32 cellular contexts compared by ENCODE assay signal in the genomic region with DNA sequence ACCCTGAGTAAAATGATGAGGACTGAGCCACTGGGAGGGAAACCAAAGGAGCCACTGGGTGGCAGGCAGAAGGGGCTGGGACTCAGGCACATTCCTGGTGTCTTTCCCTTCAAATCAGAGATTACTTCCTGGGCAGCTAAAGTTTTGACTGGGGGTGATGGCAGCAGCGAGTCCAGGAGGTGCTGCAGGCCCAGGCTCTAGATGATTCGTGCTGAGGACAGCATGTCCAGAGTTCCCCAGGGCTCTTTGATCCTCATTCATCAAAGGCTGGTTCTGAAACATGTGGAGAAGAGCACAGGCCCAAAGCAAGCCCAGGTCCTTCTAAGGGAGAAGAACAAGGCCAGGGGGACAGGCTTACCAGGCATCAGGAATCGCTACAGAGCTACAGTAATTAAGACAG.
DNase-seq lines count a peak whose midpoint lies in the region; ATAC-seq and TF ChIP-seq lines count a peak whose summit lies in the region.
"Had no signal": no experiment of that assay in that cellular context is flagged by ENCODE, and none has a peak within 500 bp of the region (broad histone marks: within the 10 kb centered on the region; RNA-seq: fewer than 3 reads in every experiment).

No MANE protein-coding gene starts in this region.

- no peaks in the 10 kb centered on the region for H3K36me3 ChIP-seq in brain microvascular endothelial cell (replicated peaks)
- H3K36me3 ChIP-seq: cardiac muscle cell, gastroesophageal sphincter, left ventricle myocardium inferior, pancreas, thyroid gland had no signal

- H3K9me3 Mint-ChIP-seq in IgD-negative memory B cell, result no peaks in the 10 kb centered on the region
- H3K9me3 Mint-ChIP-seq in activated T-helper 1 cell treated with anti-CD3 and anti-CD28 coated beads, Interleukin-12 subunit alpha, Interleukin-12 subunit beta, Interleukin-2, Interleukin-4 antibody, amounts not matched to agents 30 ng/mL and 10 ng/mL and 1 ng/mL, durations not matched to agents 14 hours and 24 hours and 36 hours, result no peaks in the 10 kb centered on the region
- H3K9me3 Mint-ChIP-seq in stimulated activated naive B cell treated with anti-CD40 and anti-IgM and Interleukin-4, amounts not matched to agents 10 μg/mL and 1 μg/mL and 100 μg/mL, for 72 hours, result peaks cover 0 to 1% of the 10 kb centered on the region in 2 donors
- H3K9me3 Mint-ChIP-seq in type B pancreatic cell, result no peaks in the 10 kb centered on the region
- H3K9me3 Mint-ChIP-seq: activated CD8-positive, alpha-beta T cell treated with anti-CD3 and anti-CD28 coated beads for 36 hours; nephron progenitor cell had no signal

- ATAC-seq in stimulated activated naive B cell treated with anti-CD40 and anti-IgM and Interleukin-4, amounts not matched to agents 10 μg/mL and 1 μg/mL and 100 μg/mL, for 72 hours (replicated peaks), result no peak
- ATAC-seq: activated CD4-positive, CD25-positive, alpha-beta regulatory T cell treated with anti-CD3 and anti-CD28 coated beads, Interleukin-2, amount 50 U/mL, for 24 hours; activated CD8-positive, alpha-beta T cell treated with anti-CD3 and anti-CD28 coated beads for 36 hours; gastroesophageal sphincter; pancreas had no signal

- in situ Hi-C loops in brain microvascular endothelial cell (cut with HindIII; ENCODE audit: low pct_ligation_motif_present, low sequenced_read_pairs), result no loop called here

- H3K4me1 Mint-ChIP-seq in IgD-negative memory B cell, result peaks cover 34 to 44% (median 38%) of the 10 kb centered on the region in 3 donors
- peaks cover 67% of the 10 kb centered on the region for H3K4me1 Mint-ChIP-seq in activated T-helper 1 cell treated with anti-CD3 and anti-CD28 coated beads, Interleukin-12 subunit alpha, Interleukin-12 subunit beta, Interleukin-2, Interleukin-4 antibody, amounts not matched to agents 30 ng/mL and 10 ng/mL and 1 ng/mL, durations not matched to agents 14 hours and 24 hours and 36 hours (ENCODE audit: low read depth)
- peaks cover 73 to 95% of the 10 kb centered on the region in 2 donors for H3K4me1 Mint-ChIP-seq in stimulated activated naive B cell treated with anti-CD40 and anti-IgM and Interleukin-4, amounts not matched to agents 10 μg/mL and 1 μg/mL and 100 μg/mL, for 72 hours
- H3K4me1 Mint-ChIP-seq in type B pancreatic cell (ENCODE audit: unreplicated experiment), result no peaks in the 10 kb centered on the region

- H3K4me3 Mint-ChIP-seq in IgD-negative memory B cell (peak overlapping the region in 1 of 4 donors; percentile 33), type B pancreatic cell (no peak overlapping the region)
- no peak overlapping the region for H3K4me3 Mint-ChIP-seq in activated T-helper 1 cell treated with anti-CD3 and anti-CD28 coated beads, Interleukin-12 subunit alpha, Interleukin-12 subunit beta, Interleukin-2, Interleukin-4 antibody, amounts not matched to agents 30 ng/mL and 10 ng/mL and 1 ng/mL, durations not matched to agents 14 hours and 24 hours and 36 hours
- peak overlapping the region in 1 of 2 donors; percentile 2 for H3K4me3 Mint-ChIP-seq in stimulated activated naive B cell treated with anti-CD40 and anti-IgM and Interleukin-4, amounts not matched to agents 10 μg/mL and 1 μg/mL and 100 μg/mL, for 72 hours
- H3K4me3 Mint-ChIP-seq: activated CD8-positive, alpha-beta T cell treated with anti-CD3 and anti-CD28 coated beads for 36 hours; nephron progenitor cell had no signal

- peaks cover 13% of the 10 kb centered on the region for H3K36me3 Mint-ChIP-seq in IgD-negative memory B cell
- H3K36me3 Mint-ChIP-seq in activated T-helper 1 cell treated with anti-CD3 and anti-CD28 coated beads, Interleukin-12 subunit alpha, Interleukin-12 subunit beta, Interleukin-2, Interleukin-4 antibody, amounts not matched to agents 30 ng/mL and 10 ng/mL and 1 ng/mL, durations not matched to agents 14 hours and 24 hours and 36 hours (ENCODE audit: low read depth), result peaks cover 1% of the 10 kb centered on the region
- H3K36me3 Mint-ChIP-seq in stimulated activated naive B cell treated with anti-CD40 and anti-IgM and Interleukin-4, amounts not matched to agents 10 μg/mL and 1 μg/mL and 100 μg/mL, for 72 hours, result peaks cover 76 to 85% of the 10 kb centered on the region in 2 donors
- no peaks in the 10 kb centered on the region for H3K36me3 Mint-ChIP-seq in type B pancreatic cell

- H3K27ac ChIP-seq in brain microvascular endothelial cell, result no peak overlapping the region
- H3K27ac ChIP-seq: cardiac muscle cell, gastroesophageal sphincter, left ventricle myocardium inferior, pancreas, spleen, thyroid gland had no signal

- DNase-seq in activated effector memory CD4-positive, alpha-beta T cell treated with anti-CD3 and anti-CD28 coated beads, Interleukin-2, amount 50 U/mL, for 16 hours, result peak; percentile 19
- no peak for DNase-seq in activated effector memory CD4-positive, alpha-beta T cell treated with Interleukin-2 at 50 U/mL for 16 hours
- DNase-seq in activated T-helper 1 cell treated with anti-CD3 and anti-CD28 coated beads, Interleukin-12 subunit alpha, Interleukin-12 subunit beta, Interleukin-2, Interleukin-4 antibody, amounts not matched to agents 30 ng/mL and 10 ng/mL and 1 ng/mL, durations not matched to agents 14 hours and 24 hours and 36 hours (ENCODE audit: low spot score), result no peak
- no peak for DNase-seq in stimulated activated naive B cell treated with anti-CD40 and anti-IgM and Interleukin-4, amounts not matched to agents 10 μg/mL and 1 μg/mL and 100 μg/mL, for 72 hours
- DNase-seq in brain microvascular endothelial cell (no peak), type B pancreatic cell (ENCODE audit: extremely low spot score, unreplicated experiment) (no peak), NCI-H1105 treated with DMSO at 0.1 percent for 48 hours (lab: John Stamatoyannopoulos, UW) (no peak)
- DNase-seq: 8988T; activated CD8-positive, alpha-beta T cell treated with anti-CD3 and anti-CD28 coated beads for 36 hours; activated naive CD4-positive, alpha-beta T cell; amniotic stem cell; BE2C; Caco-2; cortex of kidney; hippocampal formation; left ventricle myocardium inferior; NCI-H1417; NCI-H2081; NCI-H446; nephron progenitor cell; OCI-M1; pancreas; SHP77; spleen; stimulated activated CD4-positive, alpha-beta T cell treated with anti-CD3 and anti-CD28 coated beads, Interleukin-4, amount 100 ng/mL, for 1 hour; stimulated activated naive CD4-positive, alpha-beta T cell; SW 1271; thyroid gland had no signal

- intact Hi-C loops in activated T-helper 1 cell treated with anti-CD3 and anti-CD28 coated beads, Interleukin-12 subunit alpha, Interleukin-12 subunit beta, Interleukin-2, Interleukin-4 antibody, amounts not matched to agents 30 ng/mL and 10 ng/mL and 1 ng/mL, durations not matched to agents 14 hours and 24 hours and 36 hours (cut with micrococcal nuclease), result loop anchor here (2.0 to 5.0 kb wide), 3 partner anchors 53 to 378 kb away; no protein-coding TSS in a partner anchor

- TF ChIP-seq CTCF in brain microvascular endothelial cell (IDR thresholded peaks at IDR 0.05; ENCODE audit: low read depth, low read length, missing control alignments), result no peak
- no peak for TF ChIP-seq CTCF in type B pancreatic cell (conservative IDR thresholded peaks at IDR 0.05)

- H3K27me3 Mint-ChIP-seq in IgD-negative memory B cell, result no peaks in the 10 kb centered on the region
- no peaks in the 10 kb centered on the region for H3K27me3 Mint-ChIP-seq in activated T-helper 1 cell treated with anti-CD3 and anti-CD28 coated beads, Interleukin-12 subunit alpha, Interleukin-12 subunit beta, Interleukin-2, Interleukin-4 antibody, amounts not matched to agents 30 ng/mL and 10 ng/mL and 1 ng/mL, durations not matched to agents 14 hours and 24 hours and 36 hours (ENCODE audit: insufficient read depth)
- no peaks in the 10 kb centered on the region for H3K27me3 Mint-ChIP-seq in stimulated activated naive B cell treated with anti-CD40 and anti-IgM and Interleukin-4, amounts not matched to agents 10 μg/mL and 1 μg/mL and 100 μg/mL, for 72 hours
- peaks cover 45% of the 10 kb centered on the region for H3K27me3 Mint-ChIP-seq in type B pancreatic cell

- H3K4me3 ChIP-seq in brain microvascular endothelial cell (ENCODE audit: low read depth, low read length), result no peak overlapping the region
- H3K4me3 ChIP-seq: cardiac muscle cell, gastroesophageal sphincter, left ventricle myocardium inferior, pancreas, spleen, thyroid gland had no signal

- H3K27me3 ChIP-seq in brain microvascular endothelial cell (replicated peaks), result peaks cover 2% of the 10 kb centered on the region
- H3K27me3 ChIP-seq: BE2C, pancreas, spleen, thyroid gland had no signal

- H3K27ac Mint-ChIP-seq in IgD-negative memory B cell (peak overlapping the region in 2 of 3 donors; percentile 71 to 72), type B pancreatic cell (no peak overlapping the region)
- H3K27ac Mint-ChIP-seq in activated T-helper 1 cell treated with anti-CD3 and anti-CD28 coated beads, Interleukin-12 subunit alpha, Interleukin-12 subunit beta, Interleukin-2, Interleukin-4 antibody, amounts not matched to agents 30 ng/mL and 10 ng/mL and 1 ng/mL, durations not matched to agents 14 hours and 24 hours and 36 hours, result peak overlapping the region; percentile 19
- H3K27ac Mint-ChIP-seq in stimulated activated naive B cell treated with anti-CD40 and anti-IgM and Interleukin-4, amounts not matched to agents 10 μg/mL and 1 μg/mL and 100 μg/mL, for 72 hours, result peak overlapping the region; percentile 87
- H3K27ac Mint-ChIP-seq: activated CD8-positive, alpha-beta T cell treated with anti-CD3 and anti-CD28 coated beads for 36 hours; nephron progenitor cell had no signal
